In the genomic region with DNA sequence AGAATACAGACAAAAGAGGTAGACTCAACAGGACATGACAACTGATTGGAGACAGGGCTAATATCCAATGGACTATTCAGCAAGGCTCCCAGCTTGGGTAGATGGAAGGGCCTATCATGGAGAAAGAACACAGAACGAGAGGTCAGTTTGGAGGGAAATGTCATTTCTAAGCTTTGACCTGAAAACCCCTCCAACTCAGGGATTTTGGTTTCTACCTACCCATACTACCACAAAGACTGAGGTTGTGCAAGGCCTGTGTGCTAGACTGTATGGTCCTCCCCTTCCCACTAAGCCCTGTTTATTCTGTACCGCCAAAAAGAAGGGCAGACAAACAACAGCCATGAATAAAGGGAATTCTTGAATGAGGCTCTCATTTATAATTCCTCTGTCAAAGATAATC, we compare ENCODE assay signal across 29 cellular contexts.
"Had no signal": no experiment of that assay in that cellular context is flagged by ENCODE, and none has a peak within 500 bp of the region (broad histone marks: within the 10 kb centered on the region; RNA-seq: fewer than 3 reads in every experiment).

No MANE protein-coding gene starts in this region.

- H3K27me3 Mint-ChIP-seq: dendritic cell treated with granulocyte-macrophage colony-stimulating factor and Interleukin-4, amounts not matched to agents 40 ng/mL and 50 ng/mL, for 4 days; progenitor cell of endocrine pancreas; stimulated activated memory B cell treated with anti-CD40 and anti-IgM and Interleukin-4, amounts not matched to agents 10 μg/mL and 1 μg/mL and 100 μg/mL, for 72 hours had no signal

- H3K4me1 Mint-ChIP-seq: naive B cell; neural crest cell; stimulated activated memory B cell treated with anti-CD40 and anti-IgM and Interleukin-4, amounts not matched to agents 10 μg/mL and 1 μg/mL and 100 μg/mL, for 72 hours had no signal

- H3K27ac Mint-ChIP-seq: dendritic cell treated with granulocyte-macrophage colony-stimulating factor and Interleukin-4, amounts not matched to agents 40 ng/mL and 50 ng/mL, for 4 days; endodermal cell; mesothelial cell of epicardium; naive B cell; natural killer cell treated with Interleukin-12 subunit alpha and Interleukin-12 subunit beta and Interleukin-15 and Interleukin-18, amount 100 ng/mL, for 72 hours; progenitor cell of endocrine pancreas; stimulated activated memory B cell treated with anti-CD40 and anti-IgM and Interleukin-4, amounts not matched to agents 10 μg/mL and 1 μg/mL and 100 μg/mL, for 72 hours had no signal

- H3K4me3 ChIP-seq: colonic mucosa, gastroesophageal sphincter, heart left ventricle, hepatocyte, left lung, mucosa of descending colon, sigmoid colon, thoracic aorta, tibial nerve, upper lobe of left lung had no signal

- H3K27ac ChIP-seq: colonic mucosa, epithelial cell of prostate, gastroesophageal sphincter, heart left ventricle, hepatocyte, parathyroid adenoma, sigmoid colon, thoracic aorta had no signal

- ATAC-seq: esophagus mucosa; gastroesophageal sphincter; heart left ventricle; left cardiac atrium; mucosa of descending colon; natural killer cell treated with Interleukin-12 subunit alpha and Interleukin-12 subunit beta and Interleukin-15 and Interleukin-18, amount 100 ng/mL, for 72 hours; right cardiac atrium; stimulated activated naive CD8-positive, alpha-beta T cell treated with anti-CD3 and anti-CD28 coated beads, Interleukin-15, Interleukin-2, amounts not matched to agents 100 U/mL and 50 U/mL, for 24 hours had no signal

- H3K9me3 Mint-ChIP-seq: dendritic cell treated with granulocyte-macrophage colony-stimulating factor and Interleukin-4, amounts not matched to agents 40 ng/mL and 50 ng/mL, for 4 days; stimulated activated memory B cell treated with anti-CD40 and anti-IgM and Interleukin-4, amounts not matched to agents 10 μg/mL and 1 μg/mL and 100 μg/mL, for 72 hours had no signal

- H3K4me1 ChIP-seq: colonic mucosa, left lung, parathyroid adenoma, sigmoid colon had no signal

- H3K36me3 ChIP-seq: colonic mucosa, gastroesophageal sphincter, heart left ventricle, left lung, sigmoid colon, thoracic aorta, tibial nerve, upper lobe of left lung had no signal

- DNase-seq: colonic mucosa; effector CD8-positive, alpha-beta T cell; endodermal cell; foreskin fibroblast; heart left ventricle; left cardiac atrium; left lung; mesenchymal stem cell; mucosa of descending colon; naive B cell; right cardiac atrium; sigmoid colon; stimulated activated CD4-positive, alpha-beta T cell treated with anti-CD3 and anti-CD28 coated beads, Interleukin-2, amount 100 ng/mL, for 24 hours; stimulated activated CD4-positive, alpha-beta T cell treated with anti-CD3 and anti-CD28 coated beads, Interleukin-4, amount 100 ng/mL, for 4 hours; stimulated activated naive CD8-positive, alpha-beta T cell treated with anti-CD3 and anti-CD28 coated beads, Interleukin-15, Interleukin-2, amounts not matched to agents 100 U/mL and 50 U/mL, for 24 hours; upper lobe of left lung had no signal

- H3K9me3 ChIP-seq: colonic mucosa, gastroesophageal sphincter, heart left ventricle, left lung, mucosa of descending colon, sigmoid colon, thoracic aorta, tibial nerve, upper lobe of left lung had no signal

- H3K36me3 Mint-ChIP-seq: mesothelial cell of epicardium; naive B cell; natural killer cell treated with Interleukin-12 subunit alpha and Interleukin-12 subunit beta and Interleukin-15 and Interleukin-18, amount 100 ng/mL, for 72 hours; stimulated activated memory B cell treated with anti-CD40 and anti-IgM and Interleukin-4, amounts not matched to agents 10 μg/mL and 1 μg/mL and 100 μg/mL, for 72 hours had no signal

- H3K27me3 ChIP-seq: colonic mucosa, gastroesophageal sphincter, heart left ventricle, hepatocyte, left lung, sigmoid colon, tibial nerve, upper lobe of left lung had no signal

- H3K4me3 Mint-ChIP-seq: dendritic cell treated with granulocyte-macrophage colony-stimulating factor and Interleukin-4, amounts not matched to agents 40 ng/mL and 50 ng/mL, for 4 days; endodermal cell; mesothelial cell of epicardium; naive B cell; natural killer cell treated with Interleukin-12 subunit alpha and Interleukin-12 subunit beta and Interleukin-15 and Interleukin-18, amount 100 ng/mL, for 72 hours; neural crest cell; stimulated activated memory B cell treated with anti-CD40 and anti-IgM and Interleukin-4, amounts not matched to agents 10 μg/mL and 1 μg/mL and 100 μg/mL, for 72 hours had no signal
